Comparison of ENCODE assay signal across 15 cellular contexts in genomic region chr7:22944506-22944905, GRCh38.
DNase-seq lines count a peak whose midpoint lies in the region; ATAC-seq, FAIRE-seq and TF ChIP-seq lines count a peak whose summit lies in the region.
"Had no signal": no experiment of that assay in that cellular context is flagged by ENCODE, and none has a peak within 500 bp of the region (broad histone marks: within the 10 kb centered on the region; RNA-seq: fewer than 3 reads in every experiment).

No MANE protein-coding gene starts in this region.

- no peak overlapping the region for H3K27ac ChIP-seq in small intestine (ENCODE audit: low read depth in 1 of 2, low read length in 1 of 2)

- ATAC-seq in GM18867 (IDR thresholded peaks at IDR 0.05; ENCODE audit: unreplicated experiment): no peak
- no peak for ATAC-seq in HG02610 (IDR thresholded peaks at IDR 0.05; ENCODE audit: unreplicated experiment)
- ATAC-seq: HepG2 had no signal

- no peaks in the 10 kb centered on the region for H3K9me3 ChIP-seq in adipocyte (ENCODE audit: control insufficient read depth, low read length)
- H3K9me3 ChIP-seq in small intestine (ENCODE audit: control insufficient read depth, low read depth): no peaks in the 10 kb centered on the region
- H3K9me3 ChIP-seq: MG63 had no signal

- 56 to 69% (median 61%) methylated on average over 2 of the region's 2 CpGs for WGBS in small intestine, 3 donors

- H3K36me3 ChIP-seq in adipocyte (ENCODE audit: control insufficient read depth, insufficient read depth, low read length, severe bottlenecking) (peaks cover 28% of the 10 kb centered on the region), small intestine (ENCODE audit: control insufficient read depth in 2 of 2, insufficient read depth in 2 of 2, low read length in 2 of 2) (no peaks in the 10 kb centered on the region)

- H3K4me3 ChIP-seq in adipocyte (ENCODE audit: low read length) (no peak overlapping the region), fibroblast of pulmonary artery (replicated peaks; ENCODE audit: low read depth, low read length) (no peak overlapping the region), small intestine (ENCODE audit: low read depth in 1 of 2, low read length in 2 of 2) (no peak overlapping the region)
- H3K4me3 ChIP-seq: MG63 had no signal

- H3K9ac ChIP-seq in adipocyte (ENCODE audit: low read length): no peak overlapping the region

- FAIRE-seq in G401.6 (lab: Jason Lieb, UNC): peak; percentile 90
- peak; percentile 55 for FAIRE-seq in small intestine (lab: Jason Lieb, UNC)
- FAIRE-seq: GM12891, H1, HepG2 had no signal

- no peaks in the 10 kb centered on the region for H3K27me3 ChIP-seq in adipocyte (replicated peaks; ENCODE audit: control insufficient read depth, insufficient read depth, low read length)
- H3K27me3 ChIP-seq in small intestine (ENCODE audit: control insufficient read depth in 2 of 2, insufficient read depth in 2 of 2, low read length in 2 of 2): no peaks in the 10 kb centered on the region
- H3K27me3 ChIP-seq: MG63 had no signal

- H3K4me1 ChIP-seq in adipocyte (ENCODE audit: control insufficient read depth, insufficient read depth, low read length) (peaks cover 24% of the 10 kb centered on the region), small intestine (ENCODE audit: control insufficient read depth in 2 of 2, insufficient read depth in 1 of 2, low read depth in 1 of 2, low read length in 1 of 2) (peaks cover 0 to 4% of the 10 kb centered on the region in 2 donors)

- TF ChIP-seq CTCF in fibroblast of pulmonary artery (IDR thresholded peaks at IDR 0.05; ENCODE audit: low read length, missing control alignments): no peak

- peak; percentile 79 for DNase-seq in adipocyte (ENCODE audit: low read depth)
- DNase-seq in fibroblast of pulmonary artery (ENCODE audit: low read depth): peak; percentile 65
- peak; percentile 24 for DNase-seq in small intestine
- DNase-seq in activated CD4-positive, CD25-positive, alpha-beta regulatory T cell (lab: John Stamatoyannopoulos, UW): no peak
- DNase-seq: DMS 273 treated with DMSO at 0.1 percent for 48 hours, MG63, NCI-H1092 treated with DMSO at 0.1 percent for 48 hours, NCI-H1694 treated with DMSO at 0.1 percent for 48 hours, NCI-H748 treated with DMSO at 0.1 percent for 48 hours had no signal

Comparison
In these comparisons a context has a peak if more than half of its experiments do, and no peak if none do; other contexts are left out.
1. DNase-seq: peak in adipocyte (single experiment), fibroblast of pulmonary artery (single experiment) and small intestine (single experiment); none in activated CD4-positive, CD25-positive, alpha-beta regulatory T cell (0 of 4).